ENCODE assay signal across 1 cellular context in genomic region chr11:6926208-6927029, GRCh38.
A peak's percentile ranks its signal among the peaks of the same experiment; 100 is the strongest.
TF ChIP-seq lines count a peak whose summit lies in the region.

Gene ZNF215 (plus strand): TSS chr11:6926426. CDS start chr11:6932273, 5,847 bp downstream.

TF ChIP-seq in WTC11, 78 proteins besides CTCF, POLR2A, EP300 and RAD21 (continued from another document):
- TF ChIP-seq USF1 (CRISPR knock-in tag; IDR thresholded peaks at IDR 0.05) (no peak), JUN (CRISPR knock-in tag; IDR thresholded peaks at IDR 0.05) (no peak), GABPB1 (CRISPR knock-in tag; IDR thresholded peaks at IDR 0.05) (no peak), HMGXB4 (CRISPR knock-in tag; IDR thresholded peaks at IDR 0.05) (0 out of 2 replicates have a peak, but pooled peaks have one; percentile 31), SP1 (CRISPR knock-in tag; conservative IDR thresholded peaks at IDR 0.05) (0 out of 2 replicates have a peak, but pooled peaks have one; percentile 26), NFE2L1 (CRISPR knock-in tag; IDR thresholded peaks at IDR 0.05) (no peak), CBFB (CRISPR knock-in tag; IDR thresholded peaks at IDR 0.05; ENCODE audit: low read depth) (no peak), FOXK1 (CRISPR knock-in tag; IDR thresholded peaks at IDR 0.05) (no peak), RORB (CRISPR knock-in tag; IDR thresholded peaks at IDR 0.05) (no peak), PRDM15 (CRISPR knock-in tag; IDR thresholded peaks at IDR 0.05) (peak; percentile 79), ATF2 (CRISPR knock-in tag; IDR thresholded peaks at IDR 0.05; ENCODE audit: borderline replicate concordance, low read depth) (no peak), PRRX2 (CRISPR knock-in tag; IDR thresholded peaks at IDR 0.05) (no peak)
